In genomic region chr5:168282120-168282519, GRCh38 we compare ENCODE assay signal across 16 cellular contexts. TPM values are rescaled to one million over a fixed set of nuclear protein-coding genes. Genes with fewer than 3 reads are reported as not detected.
A peak's percentile ranks its signal among the peaks of the same experiment; 100 is the strongest.
DNase-seq lines count a peak whose midpoint lies in the region; ATAC-seq, FAIRE-seq and TF ChIP-seq lines count a peak whose summit lies in the region.
"Had no signal": no experiment of that assay in that cellular context is flagged by ENCODE, and none has a peak within 500 bp of the region (broad histone marks: within the 10 kb centered on the region; RNA-seq: fewer than 3 reads in every experiment).

No MANE protein-coding gene starts in this region.

- no peaks in the 10 kb centered on the region for H3K27me3 ChIP-seq in hepatocyte
- H3K27me3 ChIP-seq in small intestine (ENCODE audit: control insufficient read depth in 2 of 2, insufficient read depth in 2 of 2, low read length in 2 of 2): no peaks in the 10 kb centered on the region
- H3K27me3 ChIP-seq: transverse colon had no signal

- H3K9me2 ChIP-seq in hepatocyte (replicated peaks; ENCODE audit: insufficient read depth): no peaks in the 10 kb centered on the region

- no peak overlapping the region for H3K27ac ChIP-seq in hepatocyte
- no peak overlapping the region for H3K27ac ChIP-seq in small intestine (ENCODE audit: low read depth in 1 of 2, low read length in 1 of 2)
- H3K27ac ChIP-seq in RWPE1: no peak overlapping the region
- H3K27ac ChIP-seq: epithelial cell of prostate, transverse colon had no signal

- H3K4me2 ChIP-seq in hepatocyte: no peak overlapping the region

- H3K4me1 ChIP-seq in hepatocyte (ENCODE audit: insufficient read depth): no peaks in the 10 kb centered on the region
- no peaks in the 10 kb centered on the region for H3K4me1 ChIP-seq in small intestine (ENCODE audit: control insufficient read depth in 2 of 2, insufficient read depth in 1 of 2, low read depth in 1 of 2, low read length in 1 of 2)
- H3K4me1 ChIP-seq: prostate gland, transverse colon had no signal

- ATAC-seq in left cardiac atrium (peak; percentile 68 to 89), HG03565 (IDR thresholded peaks at IDR 0.05; ENCODE audit: unreplicated experiment) (no peak)
- ATAC-seq: left ventricle myocardium superior, Panc1 had no signal

- H3K4me3 ChIP-seq in hepatocyte (no peak overlapping the region), small intestine (ENCODE audit: low read depth in 1 of 2, low read length in 2 of 2) (no peak overlapping the region)
- H3K4me3 ChIP-seq: prostate gland, transverse colon had no signal

- WGBS in hepatocyte (ENCODE audit: low lambda C conversion rate, missing lambda C conversion rate): 61% methylated on average over 7 of the region's 7 CpGs
- 48 to 68% (median 60%) methylated on average over 7 of the region's 7 CpGs for WGBS in small intestine, 3 donors

- H3K9me3 ChIP-seq in hepatocyte (ENCODE audit: low read depth) (no peaks in the 10 kb centered on the region), small intestine (ENCODE audit: control insufficient read depth, low read depth) (no peaks in the 10 kb centered on the region)
- H3K9me3 ChIP-seq: prostate gland, transverse colon had no signal

- intact Hi-C loops in left cardiac atrium (cut with DNase I) (no loop called here), cardiac septum (cut with DNase I) (no loop called here)

- no peaks in the 10 kb centered on the region for H3K79me2 ChIP-seq in hepatocyte

- POLR2A ChIA-PET in RWPE1 (lab: Yijun Ruan, JAX; ENCODE audit: low non-redundant PET): no interaction called here

- H4K20me1 ChIP-seq in hepatocyte (ENCODE audit: insufficient read depth, poor library complexity, severe bottlenecking): no peaks in the 10 kb centered on the region

- H3K36me3 ChIP-seq in hepatocyte (replicated peaks; ENCODE audit: insufficient read depth, low read depth) (no peaks in the 10 kb centered on the region), small intestine (ENCODE audit: control insufficient read depth in 2 of 2, insufficient read depth in 2 of 2, low read length in 2 of 2) (no peaks in the 10 kb centered on the region)
- H3K36me3 ChIP-seq: prostate gland, transverse colon had no signal

- H2AFZ ChIP-seq in hepatocyte: no peak overlapping the region

- CTCF ChIA-PET in RWPE1 (lab: Yijun Ruan, JAX): interaction anchor here (0.6 to 1.3 kb wide), 2 partner anchors 12 to 13 kb away, joined by 3 to 7 read pairs; no protein-coding TSS in a partner anchor

- TF ChIP-seq CTCF in hepatocyte (IDR thresholded peaks at IDR 0.05; ENCODE audit: poor library complexity) (no peak), RWPE1 (conservative IDR thresholded peaks at IDR 0.05; ENCODE audit: low read depth) (no peak)

- no peak for FAIRE-seq in small intestine (lab: Jason Lieb, UNC)
- FAIRE-seq: GM19239 had no signal

- DNase-seq in left cardiac atrium (no peak), cardiac septum (ENCODE audit: low spot score) (no peak), SKM-1 treated with dmso at 0.1 percent for 144 hours (lab: John Stamatoyannopoulos, UW; ENCODE audit: unreplicated experiment) (peak; percentile 84), hepatocyte (ENCODE audit: low spot score) (peak; percentile 70), OCI-M1 (lab: John Stamatoyannopoulos, UW) (no peak), small intestine (no peak), RWPE1 (ENCODE audit: low spot score) (no peak)
- DNase-seq: ACHN, left ventricle myocardium superior, NCI-H1694, transverse colon had no signal

RNA-seq across cellular contexts. Expression of gene WWC1, which starts 9.3 kb away (rescaled TPM):
- total RNA-seq in left cardiac atrium: 1 to 10 TPM; 3.4 to 6.2 TPM
- 0.51 TPM for total RNA-seq in cardiac septum
- total RNA-seq in hepatocyte: 22.6 and 27.6 TPM in 2 replicates
- 21.5 and 27.8 TPM in 2 replicates for polyA plus RNA-seq in hepatocyte
- 10 to 100 TPM; 22.8 to 65.1 (median 49.6) TPM for polyA plus RNA-seq in small intestine

Comparison
In these comparisons a context has a peak if more than half of its experiments do, and no peak if none do; other contexts are left out.
1. DNase-seq: peak in SKM-1 treated with dmso at 0.1 percent for 144 hours (single experiment) and hepatocyte (single experiment); none in left cardiac atrium (single experiment), cardiac septum (single experiment), OCI-M1 (single experiment), small intestine (single experiment) and RWPE1 (single experiment).